ENCODE assay signal across 11 cellular contexts in the genomic region with DNA sequence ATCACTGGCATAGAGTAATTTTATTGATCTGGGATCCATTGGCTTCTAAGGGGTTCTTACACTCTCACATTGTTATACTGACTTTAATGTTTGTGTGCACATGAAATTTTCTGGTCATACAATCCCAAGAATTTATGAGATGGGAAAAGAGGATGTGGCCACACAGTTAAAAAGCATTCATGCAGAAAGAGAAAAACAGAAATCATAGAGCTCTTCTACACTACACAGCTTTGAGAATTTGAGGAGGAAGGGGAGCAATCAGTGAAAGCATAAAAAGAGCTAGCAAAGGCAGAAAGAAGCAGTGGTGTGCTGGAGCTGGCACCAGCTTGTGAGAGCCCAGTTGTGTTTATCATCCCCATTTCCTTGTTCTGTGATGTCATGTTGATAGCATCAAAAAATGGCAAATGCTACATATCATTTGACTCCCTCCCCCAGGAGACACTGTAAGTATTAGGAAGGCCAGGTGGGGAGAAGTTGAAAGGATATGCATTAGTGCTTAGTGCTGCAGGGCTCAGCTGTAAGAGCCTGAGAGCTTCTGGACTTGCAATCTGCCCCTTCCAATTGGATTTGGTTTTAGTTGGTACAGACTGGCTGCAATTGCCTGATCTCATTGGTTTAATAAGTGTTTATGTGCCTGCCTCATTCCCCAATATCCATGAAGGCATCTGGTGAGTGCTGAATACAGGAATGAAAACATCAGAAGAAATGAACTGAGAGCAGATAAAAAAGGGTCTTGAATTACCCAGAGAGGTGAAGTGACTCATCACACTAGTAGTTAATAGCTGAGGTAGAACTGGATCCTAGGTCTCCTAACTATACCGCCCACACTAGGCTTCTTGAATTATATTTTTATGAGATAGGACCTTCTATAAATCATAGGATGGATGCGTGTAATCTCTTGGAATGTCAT. TPM values are rescaled to one million over a fixed set of nuclear protein-coding genes. Genes with fewer than 3 reads are reported as not detected.
DNase-seq lines count a peak whose midpoint lies in the region; TF ChIP-seq lines count a peak whose summit lies in the region.
"Had no signal": no experiment of that assay in that cellular context is flagged by ENCODE, and none has a peak within 500 bp of the region (broad histone marks: within the 10 kb centered on the region; RNA-seq: fewer than 3 reads in every experiment).

No MANE protein-coding gene starts in this region.

- no peak overlapping the region for H3K4me3 ChIP-seq in transverse colon
- H3K4me3 ChIP-seq: upper lobe of left lung had no signal

- TF ChIP-seq POLR2A in transverse colon (IDR thresholded peaks at IDR 0.05): no peak

- no peaks in the 10 kb centered on the region for H3K36me3 ChIP-seq in transverse colon

- TF ChIP-seq EP300 in transverse colon (IDR thresholded peaks at IDR 0.05; ENCODE audit: low read depth): no peak

- peaks cover 0 to 43% (median 29%) of the 10 kb centered on the region in 4 donors for H3K4me1 ChIP-seq in transverse colon

- H3K27ac ChIP-seq in transverse colon: no peak overlapping the region
- H3K27ac ChIP-seq: HL-60 had no signal

- no peaks in the 10 kb centered on the region for H3K27me3 ChIP-seq in transverse colon
- H3K27me3 ChIP-seq: upper lobe of left lung had no signal

- in situ Hi-C loops in transverse colon (cut with MboI; ENCODE audit: low pct_ligation_motif_present in 1 of 4, low pct_unique_long_range_greater_than_20kb in 1 of 4, low sequenced_read_pairs in 3 of 4): loop anchor here in 1 of 4 donors (10.0 kb wide), 1 partner anchor 107 kb away; no protein-coding TSS in a partner anchor

- no peak for TF ChIP-seq CTCF in transverse colon (IDR thresholded peaks at IDR 0.05)

- H3K9me3 ChIP-seq in transverse colon: no peaks in the 10 kb centered on the region
- H3K9me3 ChIP-seq: upper lobe of left lung had no signal

- DNase-seq in GM04504 (ENCODE audit: low read depth): peak; percentile 76
- peak; percentile 46 for DNase-seq in NCI-H2171 treated with DMSO at 0.1 percent for 48 hours (lab: John Stamatoyannopoulos, UW)
- peak; percentile 46 for DNase-seq in dermis blood vessel endothelial cell
- peak; percentile 92 for DNase-seq in renal cortical epithelial cell (ENCODE audit: low read depth)
- DNase-seq in NCI-H446 treated with DMSO at 0.1 percent for 48 hours (lab: John Stamatoyannopoulos, UW): no peak
- DNase-seq in transverse colon: no peak
- no peak for DNase-seq in T1000 (lab: John Stamatoyannopoulos, UW)
- DNase-seq in NCI-H1436 treated with DMSO at 0.1 percent for 48 hours (lab: John Stamatoyannopoulos, UW): no peak
- DNase-seq: stimulated activated CD4-positive, alpha-beta T cell treated with anti-CD3 and anti-CD28 coated beads, Interleukin-4, amount 100 ng/mL, for 4 hours; upper lobe of left lung had no signal

- WGBS in transverse colon (ENCODE audit: low coverage in 1 of 2), 2 donors: 87 to 100% methylated on average over 2 of the region's 2 CpGs

- intact Hi-C loops in transverse colon (cut with DNase I; ENCODE audit: low total_unique reads): no loop called here

RNA-seq across cellular contexts. Expression of a gene that starts 30.9 kb away (rescaled TPM):
- total RNA-seq in dermis blood vessel endothelial cell (27.6 and 30.3 TPM in 2 replicates), renal cortical epithelial cell (97.9 and 183 TPM in 2 replicates), transverse colon (100 to 1,000 TPM in 1 of 4 donors, 10 to 100 TPM in 3; 53.0 to 143 (median 84.2) TPM)

Comparison
In these comparisons a context has a peak if more than half of its experiments do, and no peak if none do; other contexts are left out.
1. DNase-seq: peak in GM04504 (single experiment), NCI-H2171 treated with DMSO at 0.1 percent for 48 hours (single experiment), dermis blood vessel endothelial cell (single experiment) and renal cortical epithelial cell (single experiment); none in NCI-H446 treated with DMSO at 0.1 percent for 48 hours (single experiment), transverse colon (single experiment), T1000 (single experiment) and NCI-H1436 treated with DMSO at 0.1 percent for 48 hours (single experiment).